In the genomic region with DNA sequence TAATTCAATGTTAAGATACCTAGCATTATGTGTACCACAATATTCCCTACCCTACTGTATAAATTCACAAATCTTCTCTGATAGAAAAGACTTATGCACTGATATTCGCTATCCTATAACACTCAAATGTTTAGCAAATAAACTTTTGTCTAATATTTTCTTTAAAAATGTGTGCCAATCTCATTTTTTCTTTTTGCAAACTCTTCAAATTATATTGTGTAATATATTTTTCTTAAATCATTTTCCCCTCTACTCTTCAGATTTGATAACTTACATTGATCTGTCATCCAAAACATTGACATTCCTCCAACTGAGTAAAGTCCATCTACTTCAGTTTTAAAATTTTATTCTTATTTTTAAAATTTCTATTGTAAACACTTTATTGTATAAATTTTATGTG, we compare ENCODE assay signal across 7 cellular contexts.
"Had no signal": no experiment of that assay in that cellular context is flagged by ENCODE, and none has a peak within 500 bp of the region (broad histone marks: within the 10 kb centered on the region; RNA-seq: fewer than 3 reads in every experiment).

No MANE protein-coding gene starts in this region.

- H3K9ac ChIP-seq: GM23248 had no signal

- DNase-seq: GM23248, GOT3, H7, HFFc6 had no signal

- H3K4me3 ChIP-seq: GM23248, HAP-1 had no signal

- H3K4me1 ChIP-seq: HAP-1 had no signal

- H3K9me3 ChIP-seq: HAP-1 had no signal

- H3K36me3 ChIP-seq: HAP-1 had no signal

- FAIRE-seq: HepG2 had no signal

- H3K27ac ChIP-seq: GM23248, HL-60 had no signal
